In genomic region chr2:19617251-19617650, GRCh38 we compare ENCODE assay signal across 13 cellular contexts.
"Had no signal": no experiment of that assay in that cellular context is flagged by ENCODE, and none has a peak within 500 bp of the region (broad histone marks: within the 10 kb centered on the region; RNA-seq: fewer than 3 reads in every experiment).

No MANE protein-coding gene starts in this region.

- H3K27ac ChIP-seq: ascending aorta, colonic mucosa, gastrocnemius medialis, left lung, ovary, suprapubic skin had no signal

- DNase-seq: activated CD4-positive, alpha-beta memory T cell treated with anti-CD3 and anti-CD28 coated beads, Interleukin-2, amount 10 ng/mL, durations not matched to agents 7 days and 5 days; activated CD8-positive, alpha-beta memory T cell treated with anti-CD3 and anti-CD28 coated beads, Interleukin-2, amount 50 U/mL, for 48 hours; activated naive CD4-positive, alpha-beta T cell treated with Interleukin-2 at 50 U/mL for 16 hours; activated naive CD8-positive, alpha-beta T cell treated with anti-CD3 and anti-CD28 coated beads, Interleukin-2, amount 50 U/mL, for 24 hours; colonic mucosa; effector CD4-positive, alpha-beta T cell; gastrocnemius medialis; left lung; ovary; stimulated activated CD4-positive, alpha-beta T cell treated with anti-CD3 and anti-CD28 coated beads, Interleukin-2, amount 100 ng/mL, for 48 hours; stimulated activated naive CD8-positive, alpha-beta T cell treated with anti-CD3 and anti-CD28 coated beads, Interleukin-15, Interleukin-2, amounts not matched to agents 100 U/mL and 50 U/mL, for 24 hours had no signal

- H3K36me3 ChIP-seq: ascending aorta, colonic mucosa, gastrocnemius medialis, left lung, ovary, suprapubic skin had no signal

- H3K4me3 ChIP-seq: ascending aorta, colonic mucosa, gastrocnemius medialis, left lung, ovary, suprapubic skin had no signal

- H3K4me1 ChIP-seq: ascending aorta, colonic mucosa, gastrocnemius medialis, left lung, suprapubic skin had no signal

- H3K9me3 ChIP-seq: colonic mucosa, gastrocnemius medialis, ovary had no signal
